Comparison of ENCODE assay signal across 14 cellular contexts in genomic region chr2:96423281-96423680, GRCh38.
"Had no signal": no experiment of that assay in that cellular context is flagged by ENCODE, and none has a peak within 500 bp of the region (broad histone marks: within the 10 kb centered on the region; RNA-seq: fewer than 3 reads in every experiment).

No MANE protein-coding gene starts in this region.

- H3K4me1 ChIP-seq: thyroid gland, vagina had no signal

- H3K27me3 ChIP-seq: thyroid gland, vagina had no signal

- H3K27ac ChIP-seq: thyroid gland, vagina had no signal

- DNase-seq: activated CD4-positive, alpha-beta T cell treated with anti-CD3 and anti-CD28 coated beads, Interleukin-2, amount 50 U/mL, for 48 hours; activated CD4-positive, CD25-positive, alpha-beta regulatory T cell treated with anti-CD3 and anti-CD28 coated beads, Interleukin-2, amount 50 U/mL, for 72 hours; activated CD8-positive, alpha-beta memory T cell treated with anti-CD3 and anti-CD28 coated beads, Interleukin-2, amount 10 ng/mL, durations not matched to agents 7 days and 5 days; activated effector memory CD4-positive, alpha-beta T cell treated with Interleukin-2 at 50 U/mL for 16 hours; activated T-cell treated with anti-CD3 and anti-CD28 coated beads, Interleukin-2, amount 50 U/mL, for 24 hours; effector memory CD4-positive, alpha-beta T cell; glutamatergic neuron; left cardiac atrium; small intestine; thyroid gland had no signal

- H3K9me3 Mint-ChIP-seq: activated naive CD4-positive, alpha-beta T cell treated with anti-CD3 and anti-CD28 coated beads, Interleukin-2, amount 50 U/mL, for 24 hours; activated T-cell treated with anti-CD3 and anti-CD28 coated beads, Interleukin-2, amount 50 U/mL, for 24 hours; central memory CD8-positive, alpha-beta T cell had no signal

- H3K27ac Mint-ChIP-seq: activated CD8-positive, alpha-beta memory T cell treated with anti-CD3 and anti-CD28 coated beads, Interleukin-2, amount 10 ng/mL, durations not matched to agents 7 days and 5 days; activated naive CD4-positive, alpha-beta T cell treated with anti-CD3 and anti-CD28 coated beads, Interleukin-2, amount 50 U/mL, for 24 hours; activated T-cell treated with anti-CD3 and anti-CD28 coated beads, Interleukin-2, amount 50 U/mL, for 24 hours had no signal

- H3K4me3 ChIP-seq: lung, thyroid gland, vagina had no signal

- ATAC-seq: activated CD8-positive, alpha-beta memory T cell treated with anti-CD3 and anti-CD28 coated beads, Interleukin-2, amount 10 ng/mL, durations not matched to agents 7 days and 5 days; left cardiac atrium had no signal

- H3K9me3 ChIP-seq: thyroid gland, vagina had no signal

- H3K36me3 ChIP-seq: thyroid gland, vagina had no signal

- H3K4me3 Mint-ChIP-seq: activated CD8-positive, alpha-beta memory T cell treated with anti-CD3 and anti-CD28 coated beads, Interleukin-2, amount 10 ng/mL, durations not matched to agents 7 days and 5 days; activated naive CD4-positive, alpha-beta T cell treated with anti-CD3 and anti-CD28 coated beads, Interleukin-2, amount 50 U/mL, for 24 hours; activated T-cell treated with anti-CD3 and anti-CD28 coated beads, Interleukin-2, amount 50 U/mL, for 24 hours; central memory CD8-positive, alpha-beta T cell had no signal

- FAIRE-seq: small intestine had no signal
